In genomic region chr10:6916601-6917000, GRCh38 we compare ENCODE assay signal across 15 cellular contexts.
DNase-seq lines count a peak whose midpoint lies in the region; ATAC-seq and TF ChIP-seq lines count a peak whose summit lies in the region.
"Had no signal": no experiment of that assay in that cellular context is flagged by ENCODE, and none has a peak within 500 bp of the region (broad histone marks: within the 10 kb centered on the region; RNA-seq: fewer than 3 reads in every experiment).

No MANE protein-coding gene starts in this region.

- ATAC-seq in GM18508 (IDR thresholded peaks at IDR 0.05; ENCODE audit: insufficient read depth, unreplicated experiment) (peak; percentile 67), HG03103 (IDR thresholded peaks at IDR 0.05; ENCODE audit: low read depth, unreplicated experiment) (peak; percentile 36), foreskin keratinocyte (no peak)

- DNase-seq in NOMO-1 treated with dmso at 0.1 percent for 144 hours (lab: John Stamatoyannopoulos, UW; ENCODE audit: unreplicated experiment): peak; percentile 72
- DNase-seq in germinal center (ENCODE audit: low spot score): peak; percentile 10
- DNase-seq in WERI-Rb-1: no peak
- DNase-seq in stimulated activated CD8-positive, alpha-beta memory T cell treated with anti-CD3 and anti-CD28 coated beads, Interleukin-4, amount 100 ng/mL, for 48 hours: no peak
- no peak for DNase-seq in nucleus accumbens (lab: John Stamatoyannopoulos, UW)
- DNase-seq in foreskin keratinocyte: no peak
- DNase-seq: activated CD4-positive, alpha-beta T cell treated with anti-CD3 and anti-CD28 coated beads, Interleukin-2, amount 50 U/mL, for 48 hours; DND-41; left ventricle myocardium inferior; NCI-H1105 treated with DMSO at 0.1 percent for 48 hours; NCI-H345; stimulated activated CD4-positive, alpha-beta T cell treated with anti-CD3 and anti-CD28 coated beads, Interleukin-2, amount 100 ng/mL, for 24 hours had no signal

- H3K9me3 ChIP-seq in WERI-Rb-1 (ENCODE audit: severe bottlenecking): no peaks in the 10 kb centered on the region
- H3K9me3 ChIP-seq: HAP-1, left ventricle myocardium inferior had no signal

- H3K27me3 ChIP-seq in WERI-Rb-1 (ENCODE audit: insufficient read depth, low read depth, severe bottlenecking) (no peaks in the 10 kb centered on the region), foreskin keratinocyte (peaks cover 7% of the 10 kb centered on the region)

- H3K27ac ChIP-seq in WERI-Rb-1 (no peak overlapping the region), foreskin keratinocyte (no peak overlapping the region)
- H3K27ac ChIP-seq: left ventricle myocardium inferior had no signal

- TF ChIP-seq CTCF in WERI-Rb-1 (IDR thresholded peaks at IDR 0.05; ENCODE audit: low read depth, low read length): no peak
- TF ChIP-seq CTCF in foreskin keratinocyte (conservative IDR thresholded peaks at IDR 0.05): no peak

- peaks cover 7% of the 10 kb centered on the region for H3K4me1 ChIP-seq in foreskin keratinocyte

- no peak overlapping the region for H3K4me3 ChIP-seq in WERI-Rb-1 (ENCODE audit: low read depth, low read length)
- H3K4me3 ChIP-seq: HAP-1, left ventricle myocardium inferior had no signal

- no peaks in the 10 kb centered on the region for H3K36me3 ChIP-seq in WERI-Rb-1
- H3K36me3 ChIP-seq: HAP-1, left ventricle myocardium inferior had no signal

Comparison
In these comparisons a context has a peak if more than half of its experiments do, and no peak if none do; other contexts are left out.
1. DNase-seq: peak in NOMO-1 treated with dmso at 0.1 percent for 144 hours (single experiment) and germinal center (single experiment); none in WERI-Rb-1 (single experiment), stimulated activated CD8-positive, alpha-beta memory T cell treated with anti-CD3 and anti-CD28 coated beads, Interleukin-4, amount 100 ng/mL, for 48 hours (single experiment), nucleus accumbens (0 of 56) and foreskin keratinocyte (0 of 2).